In genomic region chr12:120242275-120242799, GRCh38 we compare ENCODE assay signal across 1 cellular context.
TF ChIP-seq lines count a peak whose summit lies in the region.

No MANE protein-coding gene starts in this region.

TF ChIP-seq in K562, 482 proteins besides CTCF, POLR2A, EP300 and RAD21 (continued from another document and continues in another):
- TF ChIP-seq, protein P1, sequence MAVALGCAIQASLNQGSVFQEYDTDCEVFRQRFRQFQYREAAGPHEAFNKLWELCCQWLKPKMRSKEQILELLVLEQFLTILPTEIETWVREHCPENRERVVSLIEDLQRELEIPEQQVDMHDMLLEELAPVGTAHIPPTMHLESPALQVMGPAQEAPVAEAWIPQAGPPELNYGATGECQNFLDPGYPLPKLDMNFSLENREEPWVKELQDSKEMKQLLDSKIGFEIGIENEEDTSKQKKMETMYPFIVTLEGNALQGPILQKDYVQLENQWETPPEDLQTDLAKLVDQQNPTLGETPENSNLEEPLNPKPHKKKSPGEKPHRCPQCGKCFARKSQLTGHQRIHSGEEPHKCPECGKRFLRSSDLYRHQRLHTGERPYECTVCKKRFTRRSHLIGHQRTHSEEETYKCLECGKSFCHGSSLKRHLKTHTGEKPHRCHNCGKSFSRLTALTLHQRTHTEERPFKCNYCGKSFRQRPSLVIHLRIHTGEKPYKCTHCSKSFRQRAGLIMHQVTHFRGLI (CRISPR knock-in tag; IDR thresholded peaks at IDR 0.05) = no peak; the same call in 1 of the 2 replicates
- TF ChIP-seq ZNF253 (CRISPR knock-in tag; conservative IDR thresholded peaks at IDR 0.05) (no peak), CREB3L1 (IDR thresholded peaks at IDR 0.05; ENCODE audit: borderline replicate concordance, low read depth) (peak; percentile 80; the same call in 1 of the 2 replicates), RCOR1 (IDR thresholded peaks at IDR 0.05; ENCODE audit: borderline replicate concordance in 1 of 2, low read depth in 2 of 2, low read length in 2 of 2) (peak; percentile 99 to 100), TBL1XR1 (IDR thresholded peaks at IDR 0.05; ENCODE audit: low read length in 2 of 2) (peak in 1 of 2 experiments; percentile 86; a peak in 2 of 4 replicates), ELK3 (CRISPR knock-in tag; IDR thresholded peaks at IDR 0.05) (no peak), ZNF280A (IDR thresholded peaks at IDR 0.05; ENCODE audit: low read depth, partially characterized antibody) (no peak), ZNF184 (CRISPR knock-in tag; IDR thresholded peaks at IDR 0.05) (no peak), HEY1 (CRISPR knock-in tag; IDR thresholded peaks at IDR 0.05; ENCODE audit: borderline replicate concordance) (no peak), ZNF24 (IDR thresholded peaks at IDR 0.05) (no peak), ETV1 (tag; conservative IDR thresholded peaks at IDR 0.05; ENCODE audit: low read depth) (peak; percentile 87), RFX7 (CRISPR knock-in tag; IDR thresholded peaks at IDR 0.05) (no peak), PHF8 (IDR thresholded peaks at IDR 0.05; ENCODE audit: borderline replicate concordance, low read length) (no peak), ADNP (tag; IDR thresholded peaks at IDR 0.05) (peak; percentile 87), PCBP1 (IDR thresholded peaks at IDR 0.05; ENCODE audit: low read depth, low read length, poor library complexity, severe bottlenecking) (no peak), FOXP4 (CRISPR knock-in tag; IDR thresholded peaks at IDR 0.05; ENCODE audit: borderline replicate concordance) (peak; percentile 67; the same call in 1 of the 2 replicates), POLR2AphosphoS5 (IDR thresholded peaks at IDR 0.05; ENCODE audit: control insufficient read depth, insufficient read depth, low read depth, low read length) (peak; percentile 86), ZNF41 (CRISPR knock-in tag; conservative IDR thresholded peaks at IDR 0.05) (no peak), ZNF324 (CRISPR knock-in tag; IDR thresholded peaks at IDR 0.05) (no peak), ARHGAP35 (IDR thresholded peaks at IDR 0.05; ENCODE audit: partially characterized antibody) (no peak), MCM3 (IDR thresholded peaks at IDR 0.05) (no peak), BHLHE40 (IDR thresholded peaks at IDR 0.05; ENCODE audit: low read length) (peak; percentile 95), TCF15 (CRISPR knock-in tag; IDR thresholded peaks at IDR 0.05) (no peak), TARDBP (IDR thresholded peaks at IDR 0.05) (peak; percentile 84; the same call in 1 of the 2 replicates), NEUROD1 (IDR thresholded peaks at IDR 0.05; ENCODE audit: borderline replicate concordance, low read depth, low read length, partially characterized antibody) (peak; percentile 73), DMBX1 (CRISPR knock-in tag; IDR thresholded peaks at IDR 0.05; ENCODE audit: borderline replicate concordance) (peak; percentile 95), ZBTB11 (CRISPR knock-in tag; IDR thresholded peaks at IDR 0.05) (peak in 1 of 3 experiments; percentile 47; a peak in 2 of 6 replicates), SLC30A9 (CRISPR knock-in tag; IDR thresholded peaks at IDR 0.05) (no peak), JUN (IDR thresholded peaks at IDR 0.05; ENCODE audit: borderline replicate concordance, low read depth, low read length) (0 out of 2 replicates have a peak, but pooled peaks have one; percentile 50), JUN (CRISPR knock-in tag; IDR thresholded peaks at IDR 0.05; ENCODE audit: borderline replicate concordance) (no peak), MEF2D (tag; conservative IDR thresholded peaks at IDR 0.05; ENCODE audit: low read depth) (0 out of 2 replicates have a peak, but pooled peaks have one; percentile 29), ETV5 (CRISPR knock-in tag; IDR thresholded peaks at IDR 0.05; ENCODE audit: low read depth) (peak; percentile 97), NR0B1 (IDR thresholded peaks at IDR 0.05; ENCODE audit: partially characterized antibody) (no peak), RNF2 (IDR thresholded peaks at IDR 0.05) (peak; percentile 97)
- TF ChIP-seq, protein P2, sequence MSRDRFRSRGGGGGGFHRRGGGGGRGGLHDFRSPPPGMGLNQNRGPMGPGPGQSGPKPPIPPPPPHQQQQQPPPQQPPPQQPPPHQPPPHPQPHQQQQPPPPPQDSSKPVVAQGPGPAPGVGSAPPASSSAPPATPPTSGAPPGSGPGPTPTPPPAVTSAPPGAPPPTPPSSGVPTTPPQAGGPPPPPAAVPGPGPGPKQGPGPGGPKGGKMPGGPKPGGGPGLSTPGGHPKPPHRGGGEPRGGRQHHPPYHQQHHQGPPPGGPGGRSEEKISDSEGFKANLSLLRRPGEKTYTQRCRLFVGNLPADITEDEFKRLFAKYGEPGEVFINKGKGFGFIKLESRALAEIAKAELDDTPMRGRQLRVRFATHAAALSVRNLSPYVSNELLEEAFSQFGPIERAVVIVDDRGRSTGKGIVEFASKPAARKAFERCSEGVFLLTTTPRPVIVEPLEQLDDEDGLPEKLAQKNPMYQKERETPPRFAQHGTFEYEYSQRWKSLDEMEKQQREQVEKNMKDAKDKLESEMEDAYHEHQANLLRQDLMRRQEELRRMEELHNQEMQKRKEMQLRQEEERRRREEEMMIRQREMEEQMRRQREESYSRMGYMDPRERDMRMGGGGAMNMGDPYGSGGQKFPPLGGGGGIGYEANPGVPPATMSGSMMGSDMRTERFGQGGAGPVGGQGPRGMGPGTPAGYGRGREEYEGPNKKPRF (IDR thresholded peaks at IDR 0.05; ENCODE audit: low read depth, low read length) = no peak
- TF ChIP-seq, protein P3, sequence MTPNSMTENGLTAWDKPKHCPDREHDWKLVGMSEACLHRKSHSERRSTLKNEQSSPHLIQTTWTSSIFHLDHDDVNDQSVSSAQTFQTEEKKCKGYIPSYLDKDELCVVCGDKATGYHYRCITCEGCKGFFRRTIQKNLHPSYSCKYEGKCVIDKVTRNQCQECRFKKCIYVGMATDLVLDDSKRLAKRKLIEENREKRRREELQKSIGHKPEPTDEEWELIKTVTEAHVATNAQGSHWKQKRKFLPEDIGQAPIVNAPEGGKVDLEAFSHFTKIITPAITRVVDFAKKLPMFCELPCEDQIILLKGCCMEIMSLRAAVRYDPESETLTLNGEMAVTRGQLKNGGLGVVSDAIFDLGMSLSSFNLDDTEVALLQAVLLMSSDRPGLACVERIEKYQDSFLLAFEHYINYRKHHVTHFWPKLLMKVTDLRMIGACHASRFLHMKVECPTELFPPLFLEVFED (CRISPR knock-in tag; conservative IDR thresholded peaks at IDR 0.05) = no peak
- TF ChIP-seq, protein P4, sequence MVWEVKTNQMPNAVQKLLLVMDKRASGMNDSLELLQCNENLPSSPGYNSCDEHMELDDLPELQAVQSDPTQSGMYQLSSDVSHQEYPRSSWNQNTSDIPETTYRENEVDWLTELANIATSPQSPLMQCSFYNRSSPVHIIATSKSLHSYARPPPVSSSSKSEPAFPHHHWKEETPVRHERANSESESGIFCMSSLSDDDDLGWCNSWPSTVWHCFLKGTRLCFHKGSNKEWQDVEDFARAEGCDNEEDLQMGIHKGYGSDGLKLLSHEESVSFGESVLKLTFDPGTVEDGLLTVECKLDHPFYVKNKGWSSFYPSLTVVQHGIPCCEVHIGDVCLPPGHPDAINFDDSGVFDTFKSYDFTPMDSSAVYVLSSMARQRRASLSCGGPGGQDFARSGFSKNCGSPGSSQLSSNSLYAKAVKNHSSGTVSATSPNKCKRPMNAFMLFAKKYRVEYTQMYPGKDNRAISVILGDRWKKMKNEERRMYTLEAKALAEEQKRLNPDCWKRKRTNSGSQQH (CRISPR knock-in tag; IDR thresholded peaks at IDR 0.05) = no peak
